ENCODE assay signal across 5 cellular contexts in genomic region chr18:78113445-78113844, GRCh38.
"Had no signal": no experiment of that assay in that cellular context is flagged by ENCODE, and none has a peak within 500 bp of the region (broad histone marks: within the 10 kb centered on the region; RNA-seq: fewer than 3 reads in every experiment).

No MANE protein-coding gene starts in this region.

- H3K27ac ChIP-seq: HL-60 had no signal

- H3K4me2 ChIP-seq: GM23338 had no signal

- DNase-seq: H9, HCEC 1CT had no signal

- ATAC-seq: GM23338, HepG2 had no signal

- H2AFZ ChIP-seq: GM23338 had no signal

- H3K4me3 ChIP-seq: GM23338 had no signal
